ENCODE assay signal across 1 cellular context in the genomic region with DNA sequence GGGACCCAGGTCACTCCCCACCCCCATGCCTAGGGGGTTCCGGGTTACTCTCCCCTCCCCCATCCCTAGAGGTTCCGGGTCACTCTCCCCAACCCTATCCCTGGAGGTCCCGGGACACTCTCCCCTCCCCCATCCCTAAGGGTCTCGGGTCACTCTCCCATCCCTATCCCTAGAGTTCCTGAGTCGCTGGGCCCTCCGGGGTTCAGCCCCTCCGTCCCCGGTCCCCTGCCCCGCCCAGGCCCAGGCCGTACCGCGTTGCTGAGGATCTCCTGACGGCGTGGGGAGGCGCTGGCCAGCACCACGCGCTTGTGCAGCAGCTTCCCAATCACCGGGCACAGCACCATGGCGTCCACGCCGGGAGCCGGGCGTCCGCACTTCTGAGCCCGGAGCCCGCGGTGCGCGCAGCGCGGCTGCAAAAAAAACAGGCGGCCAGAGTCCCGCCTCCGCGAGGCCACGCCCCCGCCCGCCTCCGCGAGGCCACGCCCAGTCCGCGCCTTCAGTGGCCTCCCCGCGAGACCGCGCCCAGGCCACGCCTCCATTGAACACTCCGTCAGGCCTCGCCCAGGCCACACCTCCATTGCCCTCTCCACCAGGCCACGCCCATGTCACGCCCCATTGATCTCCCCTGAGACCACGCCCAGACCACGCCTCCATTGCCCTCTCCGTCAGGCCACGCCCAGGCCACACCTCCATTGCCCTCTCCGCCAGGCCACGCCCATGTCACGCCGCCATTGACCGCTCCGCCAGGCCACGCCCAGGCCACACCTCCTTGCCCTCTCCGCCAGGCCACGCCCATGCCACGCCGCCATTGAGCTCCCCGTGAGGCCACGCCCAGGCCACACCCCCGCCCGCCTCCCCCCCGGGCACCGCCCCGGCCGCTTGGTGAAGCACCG.
TF ChIP-seq lines count a peak whose summit lies in the region.

A gene with protein sequence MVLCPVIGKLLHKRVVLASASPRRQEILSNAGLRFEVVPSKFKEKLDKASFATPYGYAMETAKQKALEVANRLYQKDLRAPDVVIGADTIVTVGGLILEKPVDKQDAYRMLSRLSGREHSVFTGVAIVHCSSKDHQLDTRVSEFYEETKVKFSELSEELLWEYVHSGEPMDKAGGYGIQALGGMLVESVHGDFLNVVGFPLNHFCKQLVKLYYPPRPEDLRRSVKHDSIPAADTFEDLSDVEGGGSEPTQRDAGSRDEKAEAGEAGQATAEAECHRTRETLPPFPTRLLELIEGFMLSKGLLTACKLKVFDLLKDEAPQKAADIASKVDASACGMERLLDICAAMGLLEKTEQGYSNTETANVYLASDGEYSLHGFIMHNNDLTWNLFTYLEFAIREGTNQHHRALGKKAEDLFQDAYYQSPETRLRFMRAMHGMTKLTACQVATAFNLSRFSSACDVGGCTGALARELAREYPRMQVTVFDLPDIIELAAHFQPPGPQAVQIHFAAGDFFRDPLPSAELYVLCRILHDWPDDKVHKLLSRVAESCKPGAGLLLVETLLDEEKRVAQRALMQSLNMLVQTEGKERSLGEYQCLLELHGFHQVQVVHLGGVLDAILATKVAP (minus strand): TSS at position 413 of the 893 bp plus-strand sequence. CDS start 69 bp downstream, at position 344.

TF ChIP-seq in GM12878, 131 proteins besides CTCF, POLR2A, EP300 and RAD21 (continued from another document and continues in another):
- TF ChIP-seq, protein P1, sequence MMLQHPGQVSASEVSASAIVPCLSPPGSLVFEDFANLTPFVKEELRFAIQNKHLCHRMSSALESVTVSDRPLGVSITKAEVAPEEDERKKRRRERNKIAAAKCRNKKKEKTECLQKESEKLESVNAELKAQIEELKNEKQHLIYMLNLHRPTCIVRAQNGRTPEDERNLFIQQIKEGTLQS (IDR thresholded peaks at IDR 0.05; ENCODE audit: borderline replicate concordance, extremely low read depth, low read depth, low read length), result no peak
- no peak for TF ChIP-seq SUPT20H (IDR thresholded peaks at IDR 0.05; ENCODE audit: borderline replicate concordance, control insufficient read depth, low read depth, low read length)
- TF ChIP-seq MEF2A (IDR thresholded peaks at IDR 0.05; ENCODE audit: insufficient read depth, low read depth, low read length), result no peak
- TF ChIP-seq SPI1 (IDR thresholded peaks at IDR 0.05; ENCODE audit: borderline replicate concordance, insufficient read depth, low read depth, low read length), result no peak
- TF ChIP-seq, protein P2, sequence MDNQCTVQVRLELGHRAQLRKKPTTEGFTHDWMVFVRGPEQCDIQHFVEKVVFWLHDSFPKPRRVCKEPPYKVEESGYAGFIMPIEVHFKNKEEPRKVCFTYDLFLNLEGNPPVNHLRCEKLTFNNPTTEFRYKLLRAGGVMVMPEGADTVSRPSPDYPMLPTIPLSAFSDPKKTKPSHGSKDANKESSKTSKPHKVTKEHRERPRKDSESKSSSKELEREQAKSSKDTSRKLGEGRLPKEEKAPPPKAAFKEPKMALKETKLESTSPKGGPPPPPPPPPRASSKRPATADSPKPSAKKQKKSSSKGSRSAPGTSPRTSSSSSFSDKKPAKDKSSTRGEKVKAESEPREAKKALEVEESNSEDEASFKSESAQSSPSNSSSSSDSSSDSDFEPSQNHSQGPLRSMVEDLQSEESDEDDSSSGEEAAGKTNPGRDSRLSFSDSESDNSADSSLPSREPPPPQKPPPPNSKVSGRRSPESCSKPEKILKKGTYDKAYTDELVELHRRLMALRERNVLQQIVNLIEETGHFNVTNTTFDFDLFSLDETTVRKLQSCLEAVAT (IDR thresholded peaks at IDR 0.05), result 0 out of 2 replicates have a peak, but pooled peaks have one; percentile 47
- 0 out of 2 replicates have a peak, but pooled peaks have one; percentile 10 for TF ChIP-seq NR2F1 (conservative IDR thresholded peaks at IDR 0.05)
- 0 out of 2 replicates have a peak, but pooled peaks have one; percentile 61 for TF ChIP-seq ZNF207 (IDR thresholded peaks at IDR 0.05; ENCODE audit: borderline replicate concordance)
- TF ChIP-seq, protein P3, sequence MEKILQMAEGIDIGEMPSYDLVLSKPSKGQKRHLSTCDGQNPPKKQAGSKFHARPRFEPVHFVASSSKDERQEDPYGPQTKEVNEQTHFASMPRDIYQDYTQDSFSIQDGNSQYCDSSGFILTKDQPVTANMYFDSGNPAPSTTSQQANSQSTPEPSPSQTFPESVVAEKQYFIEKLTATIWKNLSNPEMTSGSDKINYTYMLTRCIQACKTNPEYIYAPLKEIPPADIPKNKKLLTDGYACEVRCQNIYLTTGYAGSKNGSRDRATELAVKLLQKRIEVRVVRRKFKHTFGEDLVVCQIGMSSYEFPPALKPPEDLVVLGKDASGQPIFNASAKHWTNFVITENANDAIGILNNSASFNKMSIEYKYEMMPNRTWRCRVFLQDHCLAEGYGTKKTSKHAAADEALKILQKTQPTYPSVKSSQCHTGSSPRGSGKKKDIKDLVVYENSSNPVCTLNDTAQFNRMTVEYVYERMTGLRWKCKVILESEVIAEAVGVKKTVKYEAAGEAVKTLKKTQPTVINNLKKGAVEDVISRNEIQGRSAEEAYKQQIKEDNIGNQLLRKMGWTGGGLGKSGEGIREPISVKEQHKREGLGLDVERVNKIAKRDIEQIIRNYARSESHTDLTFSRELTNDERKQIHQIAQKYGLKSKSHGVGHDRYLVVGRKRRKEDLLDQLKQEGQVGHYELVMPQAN (conservative IDR thresholded peaks at IDR 0.05), result peak; percentile 56; the same call in 1 of the 2 replicates
- peak; percentile 80 for TF ChIP-seq BACH1 (IDR thresholded peaks at IDR 0.05; ENCODE audit: borderline replicate concordance)
- no peak for TF ChIP-seq MYB (IDR thresholded peaks at IDR 0.05; ENCODE audit: borderline replicate concordance, low read depth, low read length)
- TF ChIP-seq GABPA (IDR thresholded peaks at IDR 0.05; ENCODE audit: low read depth), result peak; percentile 77; the same call in 1 of the 2 replicates
- TF ChIP-seq, protein P4, sequence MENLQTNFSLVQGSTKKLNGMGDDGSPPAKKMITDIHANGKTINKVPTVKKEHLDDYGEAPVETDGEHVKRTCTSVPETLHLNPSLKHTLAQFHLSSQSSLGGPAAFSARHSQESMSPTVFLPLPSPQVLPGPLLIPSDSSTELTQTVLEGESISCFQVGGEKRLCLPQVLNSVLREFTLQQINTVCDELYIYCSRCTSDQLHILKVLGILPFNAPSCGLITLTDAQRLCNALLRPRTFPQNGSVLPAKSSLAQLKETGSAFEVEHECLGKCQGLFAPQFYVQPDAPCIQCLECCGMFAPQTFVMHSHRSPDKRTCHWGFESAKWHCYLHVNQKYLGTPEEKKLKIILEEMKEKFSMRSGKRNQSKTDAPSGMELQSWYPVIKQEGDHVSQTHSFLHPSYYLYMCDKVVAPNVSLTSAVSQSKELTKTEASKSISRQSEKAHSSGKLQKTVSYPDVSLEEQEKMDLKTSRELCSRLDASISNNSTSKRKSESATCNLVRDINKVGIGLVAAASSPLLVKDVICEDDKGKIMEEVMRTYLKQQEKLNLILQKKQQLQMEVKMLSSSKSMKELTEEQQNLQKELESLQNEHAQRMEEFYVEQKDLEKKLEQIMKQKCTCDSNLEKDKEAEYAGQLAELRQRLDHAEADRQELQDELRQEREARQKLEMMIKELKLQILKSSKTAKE (IDR thresholded peaks at IDR 0.05; ENCODE audit: low read depth, poor library complexity, severe bottlenecking), result no peak
- TF ChIP-seq NBN (IDR thresholded peaks at IDR 0.05), result 0 out of 2 replicates have a peak, but pooled peaks have one; percentile 60
- no peak for TF ChIP-seq FOXM1 (IDR thresholded peaks at IDR 0.05; ENCODE audit: low read depth, low read length)
- TF ChIP-seq, protein P5, sequence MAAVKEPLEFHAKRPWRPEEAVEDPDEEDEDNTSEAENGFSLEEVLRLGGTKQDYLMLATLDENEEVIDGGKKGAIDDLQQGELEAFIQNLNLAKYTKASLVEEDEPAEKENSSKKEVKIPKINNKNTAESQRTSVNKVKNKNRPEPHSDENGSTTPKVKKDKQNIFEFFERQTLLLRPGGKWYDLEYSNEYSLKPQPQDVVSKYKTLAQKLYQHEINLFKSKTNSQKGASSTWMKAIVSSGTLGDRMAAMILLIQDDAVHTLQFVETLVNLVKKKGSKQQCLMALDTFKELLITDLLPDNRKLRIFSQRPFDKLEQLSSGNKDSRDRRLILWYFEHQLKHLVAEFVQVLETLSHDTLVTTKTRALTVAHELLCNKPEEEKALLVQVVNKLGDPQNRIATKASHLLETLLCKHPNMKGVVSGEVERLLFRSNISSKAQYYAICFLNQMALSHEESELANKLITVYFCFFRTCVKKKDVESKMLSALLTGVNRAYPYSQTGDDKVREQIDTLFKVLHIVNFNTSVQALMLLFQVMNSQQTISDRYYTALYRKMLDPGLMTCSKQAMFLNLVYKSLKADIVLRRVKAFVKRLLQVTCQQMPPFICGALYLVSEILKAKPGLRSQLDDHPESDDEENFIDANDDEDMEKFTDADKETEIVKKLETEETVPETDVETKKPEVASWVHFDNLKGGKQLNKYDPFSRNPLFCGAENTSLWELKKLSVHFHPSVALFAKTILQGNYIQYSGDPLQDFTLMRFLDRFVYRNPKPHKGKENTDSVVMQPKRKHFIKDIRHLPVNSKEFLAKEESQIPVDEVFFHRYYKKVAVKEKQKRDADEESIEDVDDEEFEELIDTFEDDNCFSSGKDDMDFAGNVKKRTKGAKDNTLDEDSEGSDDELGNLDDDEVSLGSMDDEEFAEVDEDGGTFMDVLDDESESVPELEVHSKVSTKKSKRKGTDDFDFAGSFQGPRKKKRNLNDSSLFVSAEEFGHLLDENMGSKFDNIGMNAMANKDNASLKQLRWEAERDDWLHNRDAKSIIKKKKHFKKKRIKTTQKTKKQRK (IDR thresholded peaks at IDR 0.05; ENCODE audit: low read depth, low read length), result no peak
- TF ChIP-seq, protein P6, sequence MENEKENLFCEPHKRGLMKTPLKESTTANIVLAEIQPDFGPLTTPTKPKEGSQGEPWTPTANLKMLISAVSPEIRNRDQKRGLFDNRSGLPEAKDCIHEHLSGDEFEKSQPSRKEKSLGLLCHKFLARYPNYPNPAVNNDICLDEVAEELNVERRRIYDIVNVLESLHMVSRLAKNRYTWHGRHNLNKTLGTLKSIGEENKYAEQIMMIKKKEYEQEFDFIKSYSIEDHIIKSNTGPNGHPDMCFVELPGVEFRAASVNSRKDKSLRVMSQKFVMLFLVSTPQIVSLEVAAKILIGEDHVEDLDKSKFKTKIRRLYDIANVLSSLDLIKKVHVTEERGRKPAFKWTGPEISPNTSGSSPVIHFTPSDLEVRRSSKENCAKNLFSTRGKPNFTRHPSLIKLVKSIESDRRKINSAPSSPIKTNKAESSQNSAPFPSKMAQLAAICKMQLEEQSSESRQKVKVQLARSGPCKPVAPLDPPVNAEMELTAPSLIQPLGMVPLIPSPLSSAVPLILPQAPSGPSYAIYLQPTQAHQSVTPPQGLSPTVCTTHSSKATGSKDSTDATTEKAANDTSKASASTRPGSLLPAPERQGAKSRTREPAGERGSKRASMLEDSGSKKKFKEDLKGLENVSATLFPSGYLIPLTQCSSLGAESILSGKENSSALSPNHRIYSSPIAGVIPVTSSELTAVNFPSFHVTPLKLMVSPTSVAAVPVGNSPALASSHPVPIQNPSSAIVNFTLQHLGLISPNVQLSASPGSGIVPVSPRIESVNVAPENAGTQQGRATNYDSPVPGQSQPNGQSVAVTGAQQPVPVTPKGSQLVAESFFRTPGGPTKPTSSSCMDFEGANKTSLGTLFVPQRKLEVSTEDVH (IDR thresholded peaks at IDR 0.05; ENCODE audit: low read depth, partially characterized antibody), result no peak
- TF ChIP-seq, protein P7, sequence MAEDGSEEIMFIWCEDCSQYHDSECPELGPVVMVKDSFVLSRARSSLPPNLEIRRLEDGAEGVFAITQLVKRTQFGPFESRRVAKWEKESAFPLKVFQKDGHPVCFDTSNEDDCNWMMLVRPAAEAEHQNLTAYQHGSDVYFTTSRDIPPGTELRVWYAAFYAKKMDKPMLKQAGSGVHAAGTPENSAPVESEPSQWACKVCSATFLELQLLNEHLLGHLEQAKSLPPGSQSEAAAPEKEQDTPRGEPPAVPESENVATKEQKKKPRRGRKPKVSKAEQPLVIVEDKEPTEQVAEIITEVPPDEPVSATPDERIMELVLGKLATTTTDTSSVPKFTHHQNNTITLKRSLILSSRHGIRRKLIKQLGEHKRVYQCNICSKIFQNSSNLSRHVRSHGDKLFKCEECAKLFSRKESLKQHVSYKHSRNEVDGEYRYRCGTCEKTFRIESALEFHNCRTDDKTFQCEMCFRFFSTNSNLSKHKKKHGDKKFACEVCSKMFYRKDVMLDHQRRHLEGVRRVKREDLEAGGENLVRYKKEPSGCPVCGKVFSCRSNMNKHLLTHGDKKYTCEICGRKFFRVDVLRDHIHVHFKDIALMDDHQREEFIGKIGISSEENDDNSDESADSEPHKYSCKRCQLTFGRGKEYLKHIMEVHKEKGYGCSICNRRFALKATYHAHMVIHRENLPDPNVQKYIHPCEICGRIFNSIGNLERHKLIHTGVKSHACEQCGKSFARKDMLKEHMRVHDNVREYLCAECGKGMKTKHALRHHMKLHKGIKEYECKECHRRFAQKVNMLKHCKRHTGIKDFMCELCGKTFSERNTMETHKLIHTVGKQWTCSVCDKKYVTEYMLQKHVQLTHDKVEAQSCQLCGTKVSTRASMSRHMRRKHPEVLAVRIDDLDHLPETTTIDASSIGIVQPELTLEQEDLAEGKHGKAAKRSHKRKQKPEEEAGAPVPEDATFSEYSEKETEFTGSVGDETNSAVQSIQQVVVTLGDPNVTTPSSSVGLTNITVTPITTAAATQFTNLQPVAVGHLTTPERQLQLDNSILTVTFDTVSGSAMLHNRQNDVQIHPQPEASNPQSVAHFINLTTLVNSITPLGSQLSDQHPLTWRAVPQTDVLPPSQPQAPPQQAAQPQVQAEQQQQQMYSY (CRISPR knock-in tag; IDR thresholded peaks at IDR 0.05), result no peak
- no peak for TF ChIP-seq EED (IDR thresholded peaks at IDR 0.05; ENCODE audit: low read depth)
- no peak for TF ChIP-seq NFXL1 (IDR thresholded peaks at IDR 0.05; ENCODE audit: borderline replicate concordance)
- TF ChIP-seq TCF12 (IDR thresholded peaks at IDR 0.05; ENCODE audit: low read depth, low read length), result peak; percentile 53; the same call in 1 of the 2 replicates
- TF ChIP-seq YY1 (IDR thresholded peaks at IDR 0.05; ENCODE audit: low read depth, low read length), result 0 out of 2 replicates have a peak, but pooled peaks have one; percentile 75
- TF ChIP-seq, protein P8, sequence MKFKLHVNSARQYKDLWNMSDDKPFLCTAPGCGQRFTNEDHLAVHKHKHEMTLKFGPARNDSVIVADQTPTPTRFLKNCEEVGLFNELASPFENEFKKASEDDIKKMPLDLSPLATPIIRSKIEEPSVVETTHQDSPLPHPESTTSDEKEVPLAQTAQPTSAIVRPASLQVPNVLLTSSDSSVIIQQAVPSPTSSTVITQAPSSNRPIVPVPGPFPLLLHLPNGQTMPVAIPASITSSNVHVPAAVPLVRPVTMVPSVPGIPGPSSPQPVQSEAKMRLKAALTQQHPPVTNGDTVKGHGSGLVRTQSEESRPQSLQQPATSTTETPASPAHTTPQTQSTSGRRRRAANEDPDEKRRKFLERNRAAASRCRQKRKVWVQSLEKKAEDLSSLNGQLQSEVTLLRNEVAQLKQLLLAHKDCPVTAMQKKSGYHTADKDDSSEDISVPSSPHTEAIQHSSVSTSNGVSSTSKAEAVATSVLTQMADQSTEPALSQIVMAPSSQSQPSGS (IDR thresholded peaks at IDR 0.05; ENCODE audit: low read length), result no peak
- no peak for TF ChIP-seq SMC3 (IDR thresholded peaks at IDR 0.05; ENCODE audit: borderline replicate concordance, low read length)
- TF ChIP-seq, protein P9, sequence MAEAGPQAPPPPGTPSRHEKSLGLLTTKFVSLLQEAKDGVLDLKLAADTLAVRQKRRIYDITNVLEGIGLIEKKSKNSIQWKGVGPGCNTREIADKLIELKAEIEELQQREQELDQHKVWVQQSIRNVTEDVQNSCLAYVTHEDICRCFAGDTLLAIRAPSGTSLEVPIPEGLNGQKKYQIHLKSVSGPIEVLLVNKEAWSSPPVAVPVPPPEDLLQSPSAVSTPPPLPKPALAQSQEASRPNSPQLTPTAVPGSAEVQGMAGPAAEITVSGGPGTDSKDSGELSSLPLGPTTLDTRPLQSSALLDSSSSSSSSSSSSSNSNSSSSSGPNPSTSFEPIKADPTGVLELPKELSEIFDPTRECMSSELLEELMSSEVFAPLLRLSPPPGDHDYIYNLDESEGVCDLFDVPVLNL (IDR thresholded peaks at IDR 0.05; ENCODE audit: low read depth, low read length), result no peak
- no peak for TF ChIP-seq ATF7 (IDR thresholded peaks at IDR 0.05; ENCODE audit: low read depth)
- TF ChIP-seq SMAD5 (IDR thresholded peaks at IDR 0.05; ENCODE audit: low read depth), result peak; percentile 66; the same call in 1 of the 2 replicates
- TF ChIP-seq SMARCA5 (IDR thresholded peaks at IDR 0.05), result peak; percentile 19; the same call in 1 of the 2 replicates
